8 cellular contexts compared by ENCODE assay signal in the genomic region with DNA sequence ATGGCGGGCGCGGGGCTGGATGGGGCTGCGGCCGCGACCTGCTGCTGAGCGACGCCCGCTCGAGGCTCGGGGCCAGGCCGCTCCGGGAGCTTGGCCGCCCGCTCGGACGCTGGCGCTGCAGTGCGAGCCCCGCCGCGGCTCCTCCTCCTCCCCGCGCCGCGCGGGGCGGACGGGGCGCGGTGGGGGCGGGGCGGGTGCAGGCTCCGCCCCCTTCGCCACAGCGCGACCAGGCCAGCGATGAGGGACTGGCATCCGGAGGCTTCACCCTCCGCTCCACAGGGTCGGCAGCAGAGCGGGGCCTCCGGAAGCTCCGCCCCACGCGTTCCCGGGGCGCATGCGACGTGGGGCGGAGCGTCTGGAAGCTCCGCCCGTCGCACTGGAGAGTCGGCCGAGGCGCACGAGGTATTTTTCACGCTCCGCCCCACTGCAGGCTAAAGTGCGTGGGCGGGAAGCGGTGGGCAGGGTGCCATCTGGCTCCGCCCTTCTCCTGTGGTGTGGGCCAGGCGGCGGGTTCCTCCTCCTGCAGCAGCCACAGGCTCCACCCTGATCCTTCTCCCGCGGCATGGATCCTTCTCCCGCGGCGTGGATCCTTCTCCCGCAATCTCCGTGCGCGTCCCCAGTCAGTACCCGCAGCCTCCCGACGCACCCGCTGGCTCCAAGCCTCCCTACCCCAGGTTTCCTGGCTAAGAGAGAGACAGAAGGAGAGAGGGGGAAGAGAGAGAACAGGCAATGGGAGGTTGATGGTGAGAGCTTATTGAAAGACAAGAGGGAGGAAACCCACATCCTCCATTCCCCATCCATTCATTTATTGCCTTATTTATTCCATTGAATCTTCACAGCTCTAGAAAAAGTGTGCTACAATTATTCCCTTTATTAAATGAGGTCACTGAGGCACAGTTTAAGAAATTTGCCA.
DNase-seq lines count a peak whose midpoint lies in the region; ATAC-seq, FAIRE-seq and TF ChIP-seq lines count a peak whose summit lies in the region.
"Not testable (repeated sequence)": the region's sequence is repeated elsewhere in the genome, so short reads cannot be mapped to it uniquely, and the experiment has no call there.

No MANE protein-coding gene starts in this region.

- peak; percentile 90 for DNase-seq in GM06990 (ENCODE audit: extremely low read depth, insufficient read length)
- peak; percentile 84 for DNase-seq in HT-29 (ENCODE audit: low spot score)
- DNase-seq in NCI-H82 (lab: John Stamatoyannopoulos, UW): peak; percentile 75
- DNase-seq in activated CD4-positive, alpha-beta T cell treated with anti-CD3 and anti-CD28 coated beads for 48 hours: peak; percentile 92
- peak; percentile 85 for DNase-seq in bronchial epithelial cell (ENCODE audit: low read depth)
- peak; percentile 86 for DNase-seq in retina
- DNase-seq in upper lobe of left lung: peak; percentile 92 to 96

- H3K4me1 ChIP-seq in iPS-18a (ENCODE audit: control insufficient read depth, low read depth, low read length); upper lobe of left lung: not testable (repeated sequence)

- H3K4me3 ChIP-seq in GM06990 (replicated peaks; ENCODE audit: low read depth, low read length): peak overlapping the region; percentile 35
- H3K4me3 ChIP-seq in bronchial epithelial cell (ENCODE audit: low read depth, low read length): peak overlapping the region; percentile 25
- H3K4me3 ChIP-seq in iPS-18a (ENCODE audit: low read length): peak overlapping the region; percentile 56
- peak overlapping the region in 3 of 4 donors; percentile 41 to 66 (median 57) for H3K4me3 ChIP-seq in upper lobe of left lung

- H3K36me3 ChIP-seq in GM06990 (ENCODE audit: control insufficient read depth, insufficient read depth, low read length); bronchial epithelial cell (ENCODE audit: control insufficient read depth, insufficient read depth, low read length); iPS-18a (ENCODE audit: control insufficient read depth, low read depth, low read length); upper lobe of left lung: not testable (repeated sequence)

- FAIRE-seq in bronchial epithelial cell (lab: Jason Lieb, UNC): not testable (repeated sequence)

- not testable (repeated sequence) for H3K27me3 ChIP-seq in GM06990 (replicated peaks; ENCODE audit: control insufficient read depth, insufficient read depth, low read length); bronchial epithelial cell (ENCODE audit: control insufficient read depth, insufficient read depth, low read length); iPS-18a (ENCODE audit: control insufficient read depth, insufficient read depth, low read length); upper lobe of left lung

- peak in 3 of 4 donors; percentile 39 to 61 (median 47) for TF ChIP-seq POLR2A in upper lobe of left lung (IDR thresholded peaks at IDR 0.05)

- TF ChIP-seq EP300 in upper lobe of left lung (IDR thresholded peaks at IDR 0.05): not testable (repeated sequence)

- peak overlapping the region; percentile 45 for H3K9ac ChIP-seq in iPS-18a (ENCODE audit: low read length)

- ATAC-seq in upper lobe of left lung (ENCODE audit: low FRiP score in 2 of 2): peak; percentile 82 to 96

- TF ChIP-seq CTCF in GM06990 (IDR thresholded peaks at IDR 0.05; ENCODE audit: insufficient read depth, low read length, poor library complexity, severe bottlenecking); bronchial epithelial cell (IDR thresholded peaks at IDR 0.05; ENCODE audit: insufficient read depth, low read length, severe bottlenecking): not testable (repeated sequence)
- peak in 1 of 6 experiments; percentile 13 for TF ChIP-seq CTCF in upper lobe of left lung (IDR thresholded peaks at IDR 0.05)

- 0 to 1% methylated on average over 16 to 21 of the region's 80 CpGs for WGBS in upper lobe of left lung, 2 donors

- not testable (repeated sequence) for H3K27ac ChIP-seq in iPS-18a (ENCODE audit: low read length)
- peak overlapping the region in 3 of 4 donors; percentile 56 to 87 (median 71) for H3K27ac ChIP-seq in upper lobe of left lung

- not testable (repeated sequence) for H3K9me3 ChIP-seq in iPS-18a (ENCODE audit: control insufficient read depth, low read depth, low read length); upper lobe of left lung
